ENCODE assay signal across 9 cellular contexts in genomic region chr22:41925783-41926460, GRCh38. TPM values are rescaled to one million over a fixed set of nuclear protein-coding genes. Genes with fewer than 3 reads are reported as not detected.
DNase-seq lines count a peak whose midpoint lies in the region; ATAC-seq, FAIRE-seq and TF ChIP-seq lines count a peak whose summit lies in the region.
"Had no signal": no experiment of that assay in that cellular context is flagged by ENCODE, and none has a peak within 500 bp of the region (broad histone marks: within the 10 kb centered on the region; RNA-seq: fewer than 3 reads in every experiment).

No MANE protein-coding gene starts in this region.

- TF ChIP-seq RAD21 in H1 (IDR thresholded peaks at IDR 0.05 in 1 of 2, conservative IDR thresholded peaks at IDR 0.05 in 1 of 2; ENCODE audit: low read depth in 2 of 2, low read length in 2 of 2), result peak; percentile 38 to 64

- H2BK120ac ChIP-seq in H1 (replicated peaks; ENCODE audit: low read depth, low read length), result no peak overlapping the region

- peak overlapping the region; percentile 11; the same call in 1 of the 2 replicates for H4K8ac ChIP-seq in H1 (ENCODE audit: extremely low read depth, insufficient read depth, low read length)

- H4K91ac ChIP-seq in H1 (replicated peaks; ENCODE audit: insufficient read length, low read length), result no peak overlapping the region

- H3K23me2 ChIP-seq in H1 (ENCODE audit: low read depth, low read length), result peaks cover 4% of the 10 kb centered on the region; the same call in 1 of the 2 replicates

- H3K56ac ChIP-seq in H1 (replicated peaks; ENCODE audit: insufficient read length, low read depth, low read length), result no peak overlapping the region

- H2BK15ac ChIP-seq in H1 (ENCODE audit: low read length), result no peak overlapping the region

- CTCF ChIA-PET in activated CD4-positive, alpha-beta memory T cell treated with anti-CD3 and anti-CD28 coated beads for 36 hours (lab: Charles Lee), result interaction anchor here (0.6 to 3.2 kb wide), 33 partner anchors 9 to 518 kb away, joined by 3 to 48 read pairs (median 5); partner anchors contain the start of genes CENPM, MEI1 and SHISA8
- CTCF ChIA-PET in H1 (lab: Charles Lee; ENCODE audit: partially characterized antibody), result interaction anchor here (0.6 to 5.9 kb wide), 23 partner anchors 8 to 259 kb away, joined by 3 to 77 read pairs (median 5); partner anchors contain the start of genes CENPM, MEI1 and SMIM45
- CTCF ChIA-PET in naive thymus-derived CD4-positive, alpha-beta T cell (lab: Charles Lee), result interaction anchor here (0.6 to 2.7 kb wide), 9 partner anchors 11 to 228 kb away, joined by 3 to 20 read pairs (median 4); no protein-coding TSS in a partner anchor

- H3K27me3 ChIP-seq in BLaER1 (no peaks in the 10 kb centered on the region), H1 (replicated peaks in 1 of 4; ENCODE audit: control insufficient read depth in 3 of 4, extremely low read depth in 1 of 4, insufficient read depth in 3 of 4, low read length in 3 of 4) (peaks cover 13 to 63% (median 46%) of the 10 kb centered on the region in 4 experiments), suprapubic skin (peaks cover 21% of the 10 kb centered on the region)
- H3K27me3 ChIP-seq in naive thymus-derived CD4-positive, alpha-beta T cell (ENCODE audit: control insufficient read depth in 2 of 2, insufficient read depth in 2 of 2, low read length in 2 of 2), result no peaks in the 10 kb centered on the region

- peak overlapping the region; percentile 25; the same call in 1 of the 2 replicates for H3K18ac ChIP-seq in H1 (ENCODE audit: extremely low read depth, low read length)

- H3K9me3 ChIP-seq in BLaER1 (no peaks in the 10 kb centered on the region), H1 (ENCODE audit: insufficient read depth in 2 of 2, low read depth in 1 of 2, low read length in 1 of 2) (no peaks in the 10 kb centered on the region), suprapubic skin (no peaks in the 10 kb centered on the region)
- no peaks in the 10 kb centered on the region for H3K9me3 ChIP-seq in naive thymus-derived CD4-positive, alpha-beta T cell (ENCODE audit: control insufficient read depth in 2 of 3, low read length in 3 of 3)

- no peak overlapping the region for H2BK20ac ChIP-seq in H1 (ENCODE audit: low read length)

- TF ChIP-seq CTCF in H1 (IDR thresholded peaks at IDR 0.05; ENCODE audit: control extremely low read depth in 1 of 3, insufficient read depth in 1 of 3, low read depth in 1 of 3, low read length in 3 of 3), result peak; percentile 90 to 93 (median 91)
- TF ChIP-seq CTCF in suprapubic skin (IDR thresholded peaks at IDR 0.05), result peak; percentile 43 to 83

- DNase-seq in NCI-H1105 treated with DMSO at 0.1 percent for 48 hours (lab: John Stamatoyannopoulos, UW), result peak; percentile 32
- DNase-seq in activated CD4-positive, alpha-beta memory T cell treated with anti-CD3 and anti-CD28 coated beads for 36 hours, result peak; percentile 86
- peak in 1 of 2 experiments; percentile 95 for DNase-seq in H1 (ENCODE audit: low read depth in 1 of 2, low spot score in 2 of 2)
- DNase-seq in naive thymus-derived CD4-positive, alpha-beta T cell, result peak; percentile 52 to 88 (median 69)
- no peak for DNase-seq in suprapubic skin (ENCODE audit: low spot score in 2 of 2)

- H4K20me1 ChIP-seq in BLaER1, result peaks cover 50% of the 10 kb centered on the region
- peaks cover 0 to 5% of the 10 kb centered on the region in 2 experiments for H4K20me1 ChIP-seq in H1 (replicated peaks in 1 of 2; ENCODE audit: control insufficient read depth in 1 of 2, insufficient read depth in 2 of 2, low read length in 2 of 2)

- no peak overlapping the region for H2AK5ac ChIP-seq in H1 (ENCODE audit: low read depth, low read length)

- H3K4ac ChIP-seq in H1 (replicated peaks; ENCODE audit: insufficient read length, low read depth, low read length), result peak overlapping the region; percentile 78

- peaks cover 3% of the 10 kb centered on the region for H3K36me3 Mint-ChIP-seq in activated CD4-positive, alpha-beta memory T cell treated with anti-CD3 and anti-CD28 coated beads for 36 hours
- H3K36me3 Mint-ChIP-seq in naive thymus-derived CD4-positive, alpha-beta T cell, result peaks cover 0 to 2% (median 0%) of the 10 kb centered on the region in 5 donors

- H4K5ac ChIP-seq in H1 (ENCODE audit: insufficient read length, low read depth, low read length), result no peak overlapping the region

- no peaks in the 10 kb centered on the region for H3K79me1 ChIP-seq in H1 (ENCODE audit: low read depth, low read length)

- H3K4me3 ChIP-seq in BLaER1 (peak overlapping the region; percentile 87), H1 (ENCODE audit: extremely low read depth in 1 of 4, insufficient read depth in 2 of 4, low read depth in 3 of 4, low read length in 4 of 4) (peak overlapping the region; percentile 23 to 71 (median 31); a peak in 6 of 8 replicates), suprapubic skin (peak overlapping the region; percentile 60)
- peak overlapping the region; percentile 46 for H3K4me3 ChIP-seq in naive thymus-derived CD4-positive, alpha-beta T cell (ENCODE audit: low read length)

- 27% methylated on average over 3 of the region's 48 CpGs; no CpG with 5 or more reads in 1 of the 2 experiments for WGBS in H1 (ENCODE audit: extremely low coverage in 1 of 2, insufficient coverage in 1 of 2, insufficient read length in 1 of 2, insufficient replicate concordance in 2 of 2, low coverage in 1 of 2, low lambda C conversion rate in 2 of 2, missing lambda C conversion rate in 1 of 2), 2 experiments
- WGBS in suprapubic skin, result 14% methylated on average over 23 of the region's 48 CpGs

- H3K27ac Mint-ChIP-seq in activated CD4-positive, alpha-beta memory T cell treated with anti-CD3 and anti-CD28 coated beads for 36 hours, result no peak overlapping the region
- H3K27ac Mint-ChIP-seq in naive thymus-derived CD4-positive, alpha-beta T cell, result peak overlapping the region in 7 of 9 donors; percentile 32 to 71 (median 62)

- TF ChIP-seq EP300 in H1 (IDR thresholded peaks at IDR 0.05; ENCODE audit: borderline replicate concordance in 1 of 2, low read depth in 2 of 2, low read length in 2 of 2) (no peak), suprapubic skin (IDR thresholded peaks at IDR 0.05) (no peak)

- POLR2A ChIA-PET in activated CD4-positive, alpha-beta memory T cell treated with anti-CD3 and anti-CD28 coated beads for 36 hours (lab: Charles Lee), result interaction anchor here (0.5 to 3.0 kb wide), 8 partner anchors 8 to 126 kb away, joined by 3 to 26 read pairs (median 7); partner anchors contain the start of genes CCDC134 and SREBF2
- POLR2A ChIA-PET in H1 (lab: Charles Lee; ENCODE audit: partially characterized antibody), result interaction anchor here (1.1 to 3.2 kb wide), 12 partner anchors 8 to 519 kb away, joined by 3 to 17 read pairs (median 5); partner anchors contain the start of genes CCDC134, CENPM and SMIM45
- POLR2A ChIA-PET in naive thymus-derived CD4-positive, alpha-beta T cell (lab: Charles Lee), result interaction anchor here (0.5 to 4.3 kb wide), 13 partner anchors 10 to 754 kb away, joined by 3 to 58 read pairs (median 4); partner anchors contain the start of genes CCDC134, CENPM and SHISA8

- FAIRE-seq in H1 (lab: Jason Lieb, UNC), result no peak

- no peak overlapping the region for H3K14ac ChIP-seq in H1 (ENCODE audit: insufficient read length)

- no peak overlapping the region for H2BK5ac ChIP-seq in H1 (ENCODE audit: low read depth, low read length)

- H3K27me3 Mint-ChIP-seq in activated CD4-positive, alpha-beta memory T cell treated with anti-CD3 and anti-CD28 coated beads for 36 hours, result peaks cover 6% of the 10 kb centered on the region
- peaks cover 0 to 26% (median 5%) of the 10 kb centered on the region in 5 donors for H3K27me3 Mint-ChIP-seq in naive thymus-derived CD4-positive, alpha-beta T cell

- TF ChIP-seq POLR2A in H1 (IDR thresholded peaks at IDR 0.05; ENCODE audit: control extremely low read depth in 1 of 2, low read depth in 2 of 2, low read length in 2 of 2), result no peak
- no peak for TF ChIP-seq POLR2A in suprapubic skin (IDR thresholded peaks at IDR 0.05)

- no peak overlapping the region for H3K23ac ChIP-seq in H1 (ENCODE audit: insufficient read length)

- H3K4me3 Mint-ChIP-seq in activated CD4-positive, alpha-beta memory T cell treated with anti-CD3 and anti-CD28 coated beads for 36 hours, result peak overlapping the region; percentile 71
- H3K4me3 Mint-ChIP-seq in naive thymus-derived CD4-positive, alpha-beta T cell, result peak overlapping the region; percentile 67 to 86 (median 77)

- ATAC-seq in GM19372 (IDR thresholded peaks at IDR 0.05; ENCODE audit: low read depth, unreplicated experiment) (peak; percentile 40), HG03520 (IDR thresholded peaks at IDR 0.05; ENCODE audit: unreplicated experiment) (no peak)
- peak; percentile 89 for ATAC-seq in naive thymus-derived CD4-positive, alpha-beta T cell

- H3K9me3 Mint-ChIP-seq in activated CD4-positive, alpha-beta memory T cell treated with anti-CD3 and anti-CD28 coated beads for 36 hours, result no peaks in the 10 kb centered on the region
- H3K9me3 Mint-ChIP-seq in naive thymus-derived CD4-positive, alpha-beta T cell, result peaks cover 0 to 2% (median 0%) of the 10 kb centered on the region in 11 donors

- peaks cover 31% of the 10 kb centered on the region for H3K4me1 Mint-ChIP-seq in activated CD4-positive, alpha-beta memory T cell treated with anti-CD3 and anti-CD28 coated beads for 36 hours (ENCODE audit: low read depth)
- peaks cover 4 to 18% (median 12%) of the 10 kb centered on the region in 7 donors for H3K4me1 Mint-ChIP-seq in naive thymus-derived CD4-positive, alpha-beta T cell

- intact Hi-C loops in activated CD4-positive, alpha-beta memory T cell treated with anti-CD3 and anti-CD28 coated beads for 36 hours (cut with micrococcal nuclease), result loop anchor here (2.0 kb wide), 1 partner anchor 15 kb away; no protein-coding TSS in a partner anchor
- intact Hi-C loops in naive thymus-derived CD4-positive, alpha-beta T cell (cut with micrococcal nuclease), result loop anchor here (1.0 to 2.0 kb wide), 4 partner anchors 11 to 15 kb away; partner anchors contain the start of gene SHISA8 (in 1 of the 2)

- H3K27ac ChIP-seq in BLaER1 (peak overlapping the region; percentile 98), H1 (ENCODE audit: low read depth, low read length) (no peak overlapping the region), suprapubic skin (no peak overlapping the region)
- peak overlapping the region; percentile 8 for H3K27ac ChIP-seq in naive thymus-derived CD4-positive, alpha-beta T cell (ENCODE audit: low read depth, low read length)

- no peaks in the 10 kb centered on the region for H3K79me2 ChIP-seq in H1 (ENCODE audit: control insufficient read depth in 1 of 2, insufficient read depth in 2 of 2, low read length in 2 of 2)

- H3K36me3 ChIP-seq in BLaER1 (peaks cover 28% of the 10 kb centered on the region), H1 (ENCODE audit: control insufficient read depth in 2 of 4, insufficient read depth in 4 of 4, low read length in 3 of 4) (no peaks in the 10 kb centered on the region), suprapubic skin (no peaks in the 10 kb centered on the region)
- no peaks in the 10 kb centered on the region for H3K36me3 ChIP-seq in naive thymus-derived CD4-positive, alpha-beta T cell (ENCODE audit: control insufficient read depth in 2 of 3, insufficient read depth in 3 of 3, low read length in 3 of 3)

- H3K4me2 ChIP-seq in BLaER1 (peak overlapping the region; percentile 100), H1 (ENCODE audit: insufficient read depth in 1 of 2, low read depth in 2 of 2, low read length in 2 of 2) (peak overlapping the region; percentile 27 to 82)

- no peak overlapping the region for H2BK12ac ChIP-seq in H1 (ENCODE audit: low read depth, low read length)

- peaks cover 86% of the 10 kb centered on the region for H3K4me1 ChIP-seq in BLaER1
- peaks cover 0 to 24% (median 15%) of the 10 kb centered on the region in 4 experiments; a peak in 6 of 7 replicates for H3K4me1 ChIP-seq in H1 (replicated peaks in 1 of 4; ENCODE audit: control insufficient read depth in 3 of 4, insufficient read depth in 4 of 4, low read length in 3 of 4)
- H3K4me1 ChIP-seq in naive thymus-derived CD4-positive, alpha-beta T cell (ENCODE audit: control insufficient read depth in 2 of 2, insufficient read depth in 2 of 2, low read length in 2 of 2), result no peaks in the 10 kb centered on the region
- peaks cover 13% of the 10 kb centered on the region for H3K4me1 ChIP-seq in suprapubic skin

- H3K9ac ChIP-seq in BLaER1 (peak overlapping the region; percentile 98), H1 (replicated peaks in 1 of 4; ENCODE audit: extremely low read depth in 1 of 4, low read depth in 3 of 4, low read length in 3 of 4) (no peak overlapping the region; a peak in 1 of 7 replicates)

- no peak overlapping the region for H2AFZ ChIP-seq in H1 (ENCODE audit: low read length)

RNA-seq across cellular contexts. Expression of gene TNFRSF13C, which starts 0.7 kb away (rescaled TPM):
- total RNA-seq in activated CD4-positive, alpha-beta memory T cell treated with anti-CD3 and anti-CD28 coated beads for 36 hours, result 1 to 10 TPM; 3.2 to 5.0 TPM
- 1.8 and 2.0 TPM in 2 replicates for total RNA-seq in H1 (2021; fragmentation: NEBNext Ultra II Directional; extraction: Animal tissue kit (Norgen Biotek cat#: 25700))
- polyA plus RNA-seq in H1 (2011; rRNA removed), result 1.4 TPM in 2 replicates
- 1.00 TPM for polyA plus RNA-seq in H1 (2011; cell fraction: cytosol; rRNA removed)
- polyA plus RNA-seq in H1 (2011; cell fraction: nucleus; rRNA removed), result 4.9 TPM
- 1.0 to 1.8 TPM (median 1.3 TPM) in 4 replicates for polyA plus RNA-seq in H1 (2012, experiment 1 of 2)
- 0.73 TPM for polyA plus RNA-seq in H1 (2012, experiment 2 of 2)
- polyA plus RNA-seq in H1 (2013, experiment 1 of 2), result 1.6 TPM
- polyA plus RNA-seq in H1 (2013, experiment 2 of 2), result 1.6 TPM
- 0.83 and 1.5 TPM in 2 replicates for polyA minus RNA-seq in H1 (2011; rRNA and poly(A)+ RNA removed)
- 1.2 TPM for polyA minus RNA-seq in H1 (2011; cell fraction: cytosol; rRNA and poly(A)+ RNA removed)
- polyA minus RNA-seq in H1 (2011; cell fraction: nucleus; rRNA and poly(A)+ RNA removed), result 1.6 TPM
- total RNA-seq in naive thymus-derived CD4-positive, alpha-beta T cell, result 10 to 100 TPM in 2 of 5 experiments, 1 to 10 TPM in 3; 1.2 to 17.2 (median 8.4) TPM
- polyA plus RNA-seq in naive thymus-derived CD4-positive, alpha-beta T cell, result under 1 TPM; 0.38 to 0.39 TPM
- 1 to 10 TPM; 1.1 to 2.6 (median 1.9) TPM for total RNA-seq in suprapubic skin

RNA-seq across cellular contexts. Expression of gene SHISA8, which starts 11.0 kb away (rescaled TPM):
- 1 to 10 TPM in 1 of 2 experiments, under 1 TPM in 1; 0.97 to 1.1 TPM for total RNA-seq in activated CD4-positive, alpha-beta memory T cell treated with anti-CD3 and anti-CD28 coated beads for 36 hours
- 0.89 and 0.90 TPM in 2 replicates for total RNA-seq in H1 (2021; fragmentation: NEBNext Ultra II Directional; extraction: Animal tissue kit (Norgen Biotek cat#: 25700))
- polyA plus RNA-seq in H1 (2011; rRNA removed), result 0.14 and 0.35 TPM in 2 replicates
- polyA plus RNA-seq in H1 (2011; cell fraction: cytosol; rRNA removed), result 0.39 TPM
- 2.4 TPM for polyA plus RNA-seq in H1 (2011; cell fraction: nucleus; rRNA removed)
- polyA plus RNA-seq in H1 (2012, experiment 1 of 2), result 0.39 to 0.50 TPM in 2 of 4 replicates, not detected in the others
- not detected for polyA plus RNA-seq in H1 (2012, experiment 2 of 2)
- 0.73 TPM for polyA plus RNA-seq in H1 (2013, experiment 1 of 2)
- polyA plus RNA-seq in H1 (2013, experiment 2 of 2), result 0.59 TPM
- not detected in 2 replicates for polyA minus RNA-seq in H1 (2011; rRNA and poly(A)+ RNA removed)
- polyA minus RNA-seq in H1 (2011; cell fraction: cytosol; rRNA and poly(A)+ RNA removed), result not detected
- 0.70 TPM for polyA minus RNA-seq in H1 (2011; cell fraction: nucleus; rRNA and poly(A)+ RNA removed)
- total RNA-seq in naive thymus-derived CD4-positive, alpha-beta T cell, result under 1 TPM in 3 of 5 experiments, not detected in 2; 0.34 to 0.58 (median 0.54) TPM
- not detected for polyA plus RNA-seq in naive thymus-derived CD4-positive, alpha-beta T cell
- not detected for total RNA-seq in suprapubic skin
- total RNA-seq: LHCN-M2 had no signal

RNA-seq across cellular contexts. Expression of gene CENPM, which starts 21.0 kb away (rescaled TPM):
- 100 to 1,000 TPM in 1 of 2 experiments, 10 to 100 TPM in 1; 99.9 to 106 TPM for total RNA-seq in activated CD4-positive, alpha-beta memory T cell treated with anti-CD3 and anti-CD28 coated beads for 36 hours
- total RNA-seq in H1 (2021; fragmentation: NEBNext Ultra II Directional; extraction: Animal tissue kit (Norgen Biotek cat#: 25700)), result 30.0 and 32.0 TPM in 2 replicates
- polyA plus RNA-seq in H1 (2011; rRNA removed), result 80.4 and 94.6 TPM in 2 replicates
- 68.6 TPM for polyA plus RNA-seq in H1 (2011; cell fraction: cytosol; rRNA removed)
- 146 TPM for polyA plus RNA-seq in H1 (2011; cell fraction: nucleus; rRNA removed)
- polyA plus RNA-seq in H1 (2012, experiment 1 of 2), result 22.9 to 58.2 TPM (median 53.9 TPM) in 4 replicates
- polyA plus RNA-seq in H1 (2012, experiment 2 of 2), result 81.1 TPM
- 54.0 TPM for polyA plus RNA-seq in H1 (2013, experiment 1 of 2)
- polyA plus RNA-seq in H1 (2013, experiment 2 of 2), result 50.9 TPM
- 43.8 and 44.6 TPM in 2 replicates for polyA minus RNA-seq in H1 (2011; rRNA and poly(A)+ RNA removed)
- polyA minus RNA-seq in H1 (2011; cell fraction: cytosol; rRNA and poly(A)+ RNA removed), result 29.3 TPM
- polyA minus RNA-seq in H1 (2011; cell fraction: nucleus; rRNA and poly(A)+ RNA removed), result 48.6 TPM
- 10 to 100 TPM in 3 of 5 experiments, 1 to 10 TPM in 2; 5.1 to 51.1 (median 10.8) TPM for total RNA-seq in naive thymus-derived CD4-positive, alpha-beta T cell
- polyA plus RNA-seq in naive thymus-derived CD4-positive, alpha-beta T cell, result 1 to 10 TPM; 2.3 to 4.4 TPM
- total RNA-seq in suprapubic skin, result 10 to 100 TPM in 1 of 4 donors, 1 to 10 TPM in 3; 8.8 to 16.5 (median 9.2) TPM

RNA-seq across cellular contexts. Expression of gene SEPTIN3, which starts 43.3 kb away (rescaled TPM):
- total RNA-seq in activated CD4-positive, alpha-beta memory T cell treated with anti-CD3 and anti-CD28 coated beads for 36 hours, result 1 to 10 TPM; 2.2 to 2.8 TPM
- total RNA-seq in H1 (2021; fragmentation: NEBNext Ultra II Directional; extraction: Animal tissue kit (Norgen Biotek cat#: 25700)), result 38.9 and 39.1 TPM in 2 replicates
- polyA plus RNA-seq in H1 (2011; rRNA removed), result 39.7 and 52.9 TPM in 2 replicates
- 49.5 TPM for polyA plus RNA-seq in H1 (2011; cell fraction: cytosol; rRNA removed)
- 42.1 TPM for polyA plus RNA-seq in H1 (2011; cell fraction: nucleus; rRNA removed)
- polyA plus RNA-seq in H1 (2012, experiment 1 of 2), result 45.3 to 51.2 TPM (median 49.0 TPM) in 4 replicates
- 25.0 TPM for polyA plus RNA-seq in H1 (2012, experiment 2 of 2)
- 20.4 TPM for polyA plus RNA-seq in H1 (2013, experiment 1 of 2)
- polyA plus RNA-seq in H1 (2013, experiment 2 of 2), result 21.2 TPM
- polyA minus RNA-seq in H1 (2011; rRNA and poly(A)+ RNA removed), result 66.0 and 66.2 TPM in 2 replicates
- 28.8 TPM for polyA minus RNA-seq in H1 (2011; cell fraction: cytosol; rRNA and poly(A)+ RNA removed)
- 22.9 TPM for polyA minus RNA-seq in H1 (2011; cell fraction: nucleus; rRNA and poly(A)+ RNA removed)
- 1 to 10 TPM in 1 of 5 experiments, under 1 TPM in 4; 0.08 to 4.2 (median 0.16) TPM for total RNA-seq in naive thymus-derived CD4-positive, alpha-beta T cell
- polyA plus RNA-seq in naive thymus-derived CD4-positive, alpha-beta T cell, result not detected
- 1 to 10 TPM; 1.1 to 2.7 (median 1.7) TPM for total RNA-seq in suprapubic skin
- total RNA-seq: LHCN-M2 had no signal

Comparison
In these comparisons a context has a peak if more than half of its experiments do, and no peak if none do; other contexts are left out.
1. H3K27ac ChIP-seq: peak in BLaER1 (single experiment) and naive thymus-derived CD4-positive, alpha-beta T cell (single experiment); none in H1 (single experiment) and suprapubic skin (single experiment).
2. H3K4me3 ChIP-seq: peak in every context shown above with its lines; median percentile 87 in BLaER1; 60 in suprapubic skin; 46 in naive thymus-derived CD4-positive, alpha-beta T cell; 31 in H1.
3. DNase-seq: peak in NCI-H1105 treated with DMSO at 0.1 percent for 48 hours (single experiment), activated CD4-positive, alpha-beta memory T cell treated with anti-CD3 and anti-CD28 coated beads for 36 hours (single experiment) and naive thymus-derived CD4-positive, alpha-beta T cell (9 of 9); none in suprapubic skin (0 of 2).